In the genomic region with DNA sequence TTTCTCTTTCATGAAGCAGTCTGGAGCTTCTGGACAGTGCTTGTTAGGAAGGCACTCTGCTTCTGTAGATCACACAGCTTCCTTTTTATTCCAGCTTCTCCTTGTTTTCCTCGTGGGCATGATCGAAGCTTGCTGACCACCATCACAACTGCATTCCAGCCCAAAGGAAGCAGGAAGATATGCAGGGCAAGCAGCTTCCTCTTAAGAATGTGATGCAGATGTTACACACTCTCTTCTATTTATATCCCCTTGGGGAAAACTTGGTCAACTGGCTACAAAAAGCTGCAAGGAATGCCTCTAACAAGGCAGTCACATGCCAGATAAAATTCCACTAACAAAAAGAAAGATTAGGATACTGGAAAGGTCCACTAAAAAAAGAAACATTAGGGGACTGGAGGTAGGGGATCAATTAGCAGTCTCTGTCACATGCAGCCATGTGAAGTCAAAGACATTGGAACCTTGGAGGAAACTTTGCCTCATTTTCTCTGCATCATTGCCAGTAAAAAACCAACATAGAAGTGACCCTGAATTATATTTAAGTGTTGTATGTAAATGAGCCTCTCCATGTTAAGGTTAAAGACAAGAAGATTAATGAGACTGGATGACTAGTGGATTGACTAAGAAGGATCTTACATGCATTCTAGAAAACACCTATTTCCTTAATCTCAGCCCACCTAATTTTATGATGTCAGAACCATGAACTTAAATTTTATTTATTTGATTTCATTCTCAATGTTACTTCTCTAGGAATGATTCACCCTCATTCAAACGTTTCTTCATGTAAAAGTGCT, we compare ENCODE assay signal across 16 cellular contexts.
A peak's percentile ranks its signal among the peaks of the same experiment; 100 is the strongest.
DNase-seq lines count a peak whose midpoint lies in the region; ATAC-seq and TF ChIP-seq lines count a peak whose summit lies in the region.
"Had no signal": no experiment of that assay in that cellular context is flagged by ENCODE, and none has a peak within 500 bp of the region (broad histone marks: within the 10 kb centered on the region; RNA-seq: fewer than 3 reads in every experiment).

No MANE protein-coding gene starts in this region.

- no peak overlapping the region for H3K27ac Mint-ChIP-seq in stimulated activated naive CD8-positive, alpha-beta T cell treated with anti-CD3 and anti-CD28 coated beads, Interleukin-15, amount 100 ng/mL, for 72 hours
- H3K27ac Mint-ChIP-seq: CD8-positive, alpha-beta memory T cell had no signal

- intact Hi-C loops in vagina (cut with DNase I): no loop called here

- H3K9me3 Mint-ChIP-seq in stimulated activated naive CD8-positive, alpha-beta T cell treated with anti-CD3 and anti-CD28 coated beads, Interleukin-15, amount 100 ng/mL, for 72 hours: no peaks in the 10 kb centered on the region
- H3K9me3 Mint-ChIP-seq: CD8-positive, alpha-beta memory T cell had no signal

- peak; percentile 40 for ATAC-seq in stimulated activated naive CD8-positive, alpha-beta T cell treated with anti-CD3 and anti-CD28 coated beads, Interleukin-15, Interleukin-2, amounts not matched to agents 100 U/mL and 50 U/mL, for 24 hours
- no peak for ATAC-seq in stimulated activated naive CD8-positive, alpha-beta T cell treated with anti-CD3 and anti-CD28 coated beads, Interleukin-15, amount 100 ng/mL, for 72 hours
- peak; percentile 25; the same call in 1 of the 3 replicates for ATAC-seq in SK-N-SH treated with all-trans-retinoic acid at 6 μM for 48 hours
- no peak for ATAC-seq in GM18517 (IDR thresholded peaks at IDR 0.05; ENCODE audit: unreplicated experiment)

- peak overlapping the region in 1 of 2 donors; percentile 10 for H3K4me3 ChIP-seq in foreskin fibroblast (ENCODE audit: low read depth in 1 of 2, low read length in 2 of 2)
- no peak overlapping the region for H3K4me3 ChIP-seq in vagina
- H3K4me3 ChIP-seq: coronary artery, lung, ovary had no signal

- no peaks in the 10 kb centered on the region for H3K4me1 ChIP-seq in vagina

- no peak for DNase-seq in stimulated activated naive CD8-positive, alpha-beta T cell treated with anti-CD3 and anti-CD28 coated beads, Interleukin-15, Interleukin-2, amounts not matched to agents 100 U/mL and 50 U/mL, for 24 hours
- no peak for DNase-seq in stimulated activated naive CD8-positive, alpha-beta T cell treated with anti-CD3 and anti-CD28 coated beads, Interleukin-15, amount 100 ng/mL, for 72 hours
- DNase-seq in foreskin fibroblast: peak; percentile 38 to 75
- no peak for DNase-seq in vagina (ENCODE audit: extremely low spot score in 2 of 2)
- DNase-seq in HT-29 (ENCODE audit: low spot score): no peak
- DNase-seq in CD1c-positive myeloid dendritic cell (ENCODE audit: extremely low spot score): no peak
- DNase-seq: activated effector memory CD4-positive, alpha-beta T cell treated with anti-CD3 and anti-CD28 coated beads, Interleukin-2, amount 50 U/mL, for 16 hours; CD8-positive, alpha-beta memory T cell; head of caudate nucleus; ovary; stimulated activated CD8-positive, alpha-beta memory T cell treated with anti-CD3 and anti-CD28 coated beads, Interleukin-4, amount 100 ng/mL, for 48 hours had no signal

- no peaks in the 10 kb centered on the region for H3K27me3 ChIP-seq in vagina
- H3K27me3 ChIP-seq: ovary had no signal

- no peak for TF ChIP-seq POLR2A in vagina (IDR thresholded peaks at IDR 0.05)

- no peak overlapping the region for H3K27ac ChIP-seq in vagina
- H3K27ac ChIP-seq: coronary artery, ovary, VCaP had no signal

- peaks cover 24% of the 10 kb centered on the region for H3K4me1 Mint-ChIP-seq in stimulated activated naive CD8-positive, alpha-beta T cell treated with anti-CD3 and anti-CD28 coated beads, Interleukin-15, amount 100 ng/mL, for 72 hours
- H3K4me1 Mint-ChIP-seq: CD8-positive, alpha-beta memory T cell had no signal

- no peaks in the 10 kb centered on the region for H3K9me3 ChIP-seq in vagina
- H3K9me3 ChIP-seq: ovary had no signal

- no peaks in the 10 kb centered on the region for H3K36me3 ChIP-seq in vagina
- H3K36me3 ChIP-seq: ovary had no signal

- TF ChIP-seq CTCF in foreskin fibroblast (IDR thresholded peaks at IDR 0.05; ENCODE audit: low read depth, low read length) (no peak), vagina (IDR thresholded peaks at IDR 0.05) (no peak)

- no peaks in the 10 kb centered on the region for H3K27me3 Mint-ChIP-seq in stimulated activated naive CD8-positive, alpha-beta T cell treated with anti-CD3 and anti-CD28 coated beads, Interleukin-15, amount 100 ng/mL, for 72 hours

- H3K4me3 Mint-ChIP-seq in stimulated activated naive CD8-positive, alpha-beta T cell treated with anti-CD3 and anti-CD28 coated beads, Interleukin-15, amount 100 ng/mL, for 72 hours: no peak overlapping the region
- H3K4me3 Mint-ChIP-seq: CD8-positive, alpha-beta memory T cell had no signal

TF ChIP-seq in SK-N-SH treated with all-trans-retinoic acid at 6 μM for 48 hours, 23 proteins besides CTCF, POLR2A, EP300 and RAD21:
- TF ChIP-seq ZC3H10 (CRISPR knock-in tag; IDR thresholded peaks at IDR 0.05): no peak
- TF ChIP-seq, protein P1, sequence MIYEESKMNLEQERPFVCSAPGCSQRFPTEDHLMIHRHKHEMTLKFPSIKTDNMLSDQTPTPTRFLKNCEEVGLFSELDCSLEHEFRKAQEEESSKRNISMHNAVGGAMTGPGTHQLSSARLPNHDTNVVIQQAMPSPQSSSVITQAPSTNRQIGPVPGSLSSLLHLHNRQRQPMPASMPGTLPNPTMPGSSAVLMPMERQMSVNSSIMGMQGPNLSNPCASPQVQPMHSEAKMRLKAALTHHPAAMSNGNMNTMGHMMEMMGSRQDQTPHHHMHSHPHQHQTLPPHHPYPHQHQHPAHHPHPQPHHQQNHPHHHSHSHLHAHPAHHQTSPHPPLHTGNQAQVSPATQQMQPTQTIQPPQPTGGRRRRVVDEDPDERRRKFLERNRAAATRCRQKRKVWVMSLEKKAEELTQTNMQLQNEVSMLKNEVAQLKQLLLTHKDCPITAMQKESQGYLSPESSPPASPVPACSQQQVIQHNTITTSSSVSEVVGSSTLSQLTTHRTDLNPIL (CRISPR knock-in tag; IDR thresholded peaks at IDR 0.05; ENCODE audit: low read depth): no peak
- no peak for TF ChIP-seq ISL1 (CRISPR knock-in tag; IDR thresholded peaks at IDR 0.05)
- TF ChIP-seq, protein P2, sequence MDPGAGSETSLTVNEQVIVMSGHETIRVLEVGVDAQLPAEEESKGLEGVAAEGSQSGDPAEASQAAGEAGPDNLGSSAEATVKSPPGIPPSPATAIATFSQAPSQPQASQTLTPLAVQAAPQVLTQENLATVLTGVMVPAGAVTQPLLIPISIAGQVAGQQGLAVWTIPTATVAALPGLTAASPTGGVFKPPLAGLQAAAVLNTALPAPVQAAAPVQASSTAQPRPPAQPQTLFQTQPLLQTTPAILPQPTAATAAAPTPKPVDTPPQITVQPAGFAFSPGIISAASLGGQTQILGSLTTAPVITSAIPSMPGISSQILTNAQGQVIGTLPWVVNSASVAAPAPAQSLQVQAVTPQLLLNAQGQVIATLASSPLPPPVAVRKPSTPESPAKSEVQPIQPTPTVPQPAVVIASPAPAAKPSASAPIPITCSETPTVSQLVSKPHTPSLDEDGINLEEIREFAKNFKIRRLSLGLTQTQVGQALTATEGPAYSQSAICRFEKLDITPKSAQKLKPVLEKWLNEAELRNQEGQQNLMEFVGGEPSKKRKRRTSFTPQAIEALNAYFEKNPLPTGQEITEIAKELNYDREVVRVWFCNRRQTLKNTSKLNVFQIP (CRISPR knock-in tag; IDR thresholded peaks at IDR 0.05; ENCODE audit: borderline replicate concordance, low read depth): no peak

Comparison
In these comparisons a context has a peak if more than half of its experiments do, and no peak if none do; other contexts are left out.
1. ATAC-seq: peak in stimulated activated naive CD8-positive, alpha-beta T cell treated with anti-CD3 and anti-CD28 coated beads, Interleukin-15, Interleukin-2, amounts not matched to agents 100 U/mL and 50 U/mL, for 24 hours (single experiment) and SK-N-SH treated with all-trans-retinoic acid at 6 μM for 48 hours (single experiment); none in stimulated activated naive CD8-positive, alpha-beta T cell treated with anti-CD3 and anti-CD28 coated beads, Interleukin-15, amount 100 ng/mL, for 72 hours (single experiment) and GM18517 (single experiment).
2. DNase-seq: peak in foreskin fibroblast (2 of 2); none in stimulated activated naive CD8-positive, alpha-beta T cell treated with anti-CD3 and anti-CD28 coated beads, Interleukin-15, Interleukin-2, amounts not matched to agents 100 U/mL and 50 U/mL, for 24 hours (single experiment), stimulated activated naive CD8-positive, alpha-beta T cell treated with anti-CD3 and anti-CD28 coated beads, Interleukin-15, amount 100 ng/mL, for 72 hours (0 of 2), vagina (0 of 2), HT-29 (single experiment) and CD1c-positive myeloid dendritic cell (single experiment).